In genomic region chr17:48543854-48544355, GRCh38 we compare ENCODE assay signal across 8 cellular contexts. TPM values are rescaled to one million over a fixed set of nuclear protein-coding genes. Genes with fewer than 3 reads are reported as not detected.
DNase-seq lines count a peak whose midpoint lies in the region; ATAC-seq and TF ChIP-seq lines count a peak whose summit lies in the region.

No MANE protein-coding gene starts in this region.

- intact Hi-C loops in adrenal gland (cut with DNase I): loop anchor here (5.0 kb wide), 1 partner anchor 33 kb away; the partner anchor contains the start of gene HOXB4 (in 2 of the 2)
- intact Hi-C loops in lower leg skin (cut with DNase I; ENCODE audit: low total_unique reads): no loop called here

- H3K4me3 ChIP-seq in adrenal gland (peak overlapping the region; percentile 33 to 86 (median 68)), lower leg skin (ENCODE audit: low read depth, poor library complexity, severe bottlenecking) (peak overlapping the region; percentile 54)

- ATAC-seq in stimulated activated naive CD8-positive, alpha-beta T cell treated with anti-CD3 and anti-CD28 coated beads, Interleukin-15, Interleukin-2, amounts not matched to agents 100 U/mL and 50 U/mL, for 24 hours: peak; percentile 37

- peaks cover 20 to 35% of the 10 kb centered on the region in 2 donors for H3K4me1 ChIP-seq in adrenal gland (replicated peaks in 1 of 2)

- DNase-seq in 8988T (peak; percentile 49), HPDE6-E6E7 (ENCODE audit: extremely low spot score) (peak; percentile 20), adrenal gland (no peak), lower leg skin (ENCODE audit: low spot score in 2 of 2) (no peak), HuH-7.5 (ENCODE audit: low spot score) (no peak), NCI-H2107 (lab: John Stamatoyannopoulos, UW) (no peak), SHP77 (lab: John Stamatoyannopoulos, UW) (no peak)
- DNase-seq in stimulated activated naive CD8-positive, alpha-beta T cell treated with anti-CD3 and anti-CD28 coated beads, Interleukin-15, Interleukin-2, amounts not matched to agents 100 U/mL and 50 U/mL, for 24 hours: peak; percentile 55

- peak overlapping the region; percentile 76 to 97 (median 85) for H3K27ac ChIP-seq in adrenal gland

- TF ChIP-seq CTCF in adrenal gland (IDR thresholded peaks at IDR 0.05): no peak
- no peak for TF ChIP-seq CTCF in lower leg skin (IDR thresholded peaks at IDR 0.05)

- no peaks in the 10 kb centered on the region for H3K9me3 ChIP-seq in adrenal gland (replicated peaks in 1 of 3)

- H3K36me3 ChIP-seq in adrenal gland (replicated peaks in 1 of 2): peaks cover 0 to 8% of the 10 kb centered on the region in 2 donors

- no peaks in the 10 kb centered on the region for H3K27me3 ChIP-seq in adrenal gland

- WGBS in adrenal gland, 4 donors: 1 to 17% (median 7%) methylated on average over 13 to 20 of the region's 20 CpGs
- 1 to 3% methylated on average over 20 of the region's 20 CpGs for WGBS in lower leg skin, 2 donors

- no peak for TF ChIP-seq POLR2A in adrenal gland (IDR thresholded peaks at IDR 0.05)
- TF ChIP-seq POLR2A in lower leg skin (IDR thresholded peaks at IDR 0.05): no peak

RNA-seq across cellular contexts. Expression of gene HOXB2, which starts 1.0 kb away (rescaled TPM):
- total RNA-seq in adrenal gland (10 to 100 TPM; 10.6 to 61.1 (median 29.0) TPM), lower leg skin (10 to 100 TPM in 3 of 4 donors, 1 to 10 TPM in 1; 5.8 to 34.9 (median 20.9) TPM)
- 10 to 100 TPM; 17.9 to 73.6 (median 24.2) TPM for polyA plus RNA-seq in adrenal gland

RNA-seq across cellular contexts. Expression of gene HOXB1, which starts 13.1 kb away (rescaled TPM):
- not detected for total RNA-seq in adrenal gland
- not detected for polyA plus RNA-seq in adrenal gland
- total RNA-seq in lower leg skin: under 1 TPM in 2 of 4 donors, not detected in 2; 0.19 to 0.52 TPM

RNA-seq across cellular contexts. Expression of gene HOXB4, which starts 34.2 kb away (rescaled TPM):
- total RNA-seq in adrenal gland (1 to 10 TPM; 1.7 to 9.8 (median 3.3) TPM), lower leg skin (1 to 10 TPM in 2 of 4 donors, under 1 TPM in 2; 0.42 to 2.9 (median 1.4) TPM)
- 1 to 10 TPM; 3.1 to 4.7 (median 4.5) TPM for polyA plus RNA-seq in adrenal gland

RNA-seq across cellular contexts. Expression of gene HOXB3, which starts 46.1 kb away (rescaled TPM):
- 10 to 100 TPM in 4 of 8 donors, 1 to 10 TPM in 4; 2.3 to 18.8 (median 8.8) TPM for total RNA-seq in adrenal gland
- polyA plus RNA-seq in adrenal gland: 10 to 100 TPM in 2 of 3 donors, 1 to 10 TPM in 1; 3.3 to 28.8 (median 11.4) TPM
- total RNA-seq in lower leg skin: 10 to 100 TPM in 1 of 4 donors, 1 to 10 TPM in 2, under 1 TPM in 1; 0.97 to 14.1 (median 3.9) TPM

RNA-seq across cellular contexts. Expression of gene HOXB5, which starts 49.7 kb away (rescaled TPM):
- 1 to 10 TPM in 6 of 8 donors, under 1 TPM in 2; 0.12 to 4.8 (median 2.7) TPM for total RNA-seq in adrenal gland
- 10 to 100 TPM in 1 of 3 donors, 1 to 10 TPM in 2; 4.2 to 10.5 (median 5.6) TPM for polyA plus RNA-seq in adrenal gland
- total RNA-seq in lower leg skin: under 1 TPM in 2 of 4 donors, not detected in 2; 0.15 to 0.55 TPM

Comparison
In these comparisons a context has a peak if more than half of its experiments do, and no peak if none do; other contexts are left out.
1. DNase-seq: peak in 8988T (single experiment), HPDE6-E6E7 (single experiment) and stimulated activated naive CD8-positive, alpha-beta T cell treated with anti-CD3 and anti-CD28 coated beads, Interleukin-15, Interleukin-2, amounts not matched to agents 100 U/mL and 50 U/mL, for 24 hours (single experiment); none in adrenal gland (0 of 7), lower leg skin (0 of 2), HuH-7.5 (single experiment), NCI-H2107 (single experiment) and SHP77 (0 of 2).